Comparison of ENCODE assay signal across 16 cellular contexts in genomic region chr3:101857279-101857678, GRCh38. TPM values are rescaled to one million over a fixed set of nuclear protein-coding genes. Genes with fewer than 3 reads are reported as not detected.
DNase-seq lines count a peak whose midpoint lies in the region; ATAC-seq and TF ChIP-seq lines count a peak whose summit lies in the region.
"Had no signal": no experiment of that assay in that cellular context is flagged by ENCODE, and none has a peak within 500 bp of the region (broad histone marks: within the 10 kb centered on the region; RNA-seq: fewer than 3 reads in every experiment).

No MANE protein-coding gene starts in this region.

- WGBS in right cardiac atrium: 83% methylated on average over 8 of the region's 8 CpGs

- no peaks in the 10 kb centered on the region for H3K27me3 ChIP-seq in left ventricle myocardium inferior (ENCODE audit: low read depth)
- no peaks in the 10 kb centered on the region for H3K27me3 ChIP-seq in right cardiac atrium (ENCODE audit: control insufficient read depth, insufficient read depth)
- H3K27me3 ChIP-seq in lower lobe of right lung (ENCODE audit: low read depth): no peaks in the 10 kb centered on the region
- H3K27me3 ChIP-seq: brain microvascular endothelial cell, pancreas had no signal

- H3K4me3 ChIP-seq in left ventricle myocardium inferior: peak overlapping the region; percentile 5
- H3K4me3 ChIP-seq in right cardiac atrium (ENCODE audit: low read length): no peak overlapping the region
- H3K4me3 ChIP-seq in lower lobe of right lung: peak overlapping the region; percentile 2
- H3K4me3 ChIP-seq: lung, PC-9 had no signal

- H3K36me3 ChIP-seq in left ventricle myocardium inferior (peaks cover 100% of the 10 kb centered on the region), lower lobe of right lung (peaks cover 100% of the 10 kb centered on the region)

- H3K9me3 Mint-ChIP-seq in activated naive CD8-positive, alpha-beta T cell treated with anti-CD3 and anti-CD28 coated beads for 36 hours: peaks cover 1% of the 10 kb centered on the region
- H3K9me3 Mint-ChIP-seq in type B pancreatic cell: no peaks in the 10 kb centered on the region

- no peaks in the 10 kb centered on the region for H3K9me3 ChIP-seq in left ventricle myocardium inferior (replicated peaks)
- no peaks in the 10 kb centered on the region for H3K9me3 ChIP-seq in right cardiac atrium (ENCODE audit: control insufficient read depth, low read length)
- H3K9me3 ChIP-seq in lower lobe of right lung: no peaks in the 10 kb centered on the region
- H3K9me3 ChIP-seq: pancreas had no signal

- H3K27ac Mint-ChIP-seq in activated naive CD8-positive, alpha-beta T cell treated with anti-CD3 and anti-CD28 coated beads for 36 hours: peak overlapping the region; percentile 25
- H3K27ac Mint-ChIP-seq in type B pancreatic cell: peak overlapping the region; percentile 27

- DNase-seq in left ventricle myocardium inferior (no peak), right cardiac atrium (no peak), lower lobe of right lung (no peak), type B pancreatic cell (ENCODE audit: extremely low spot score, unreplicated experiment) (no peak), NCI-H2227 (lab: John Stamatoyannopoulos, UW; ENCODE audit: unreplicated experiment) (no peak), GM13976 (ENCODE audit: low spot score) (no peak), GDM1 (lab: John Stamatoyannopoulos, UW) (no peak)
- no peak for DNase-seq in activated naive CD8-positive, alpha-beta T cell treated with anti-CD3 and anti-CD28 coated beads for 36 hours
- DNase-seq: activated CD8-positive, alpha-beta memory T cell treated with anti-CD3 and anti-CD28 coated beads, Interleukin-2, amount 50 U/mL, for 48 hours; AML-193; brain microvascular endothelial cell; NCI-H1105 treated with DMSO at 0.1 percent for 48 hours; NCI-H446 treated with DMSO at 0.1 percent for 48 hours; pancreas; PC-9 had no signal

- H3K36me3 Mint-ChIP-seq in activated naive CD8-positive, alpha-beta T cell treated with anti-CD3 and anti-CD28 coated beads for 36 hours: peaks cover 92% of the 10 kb centered on the region
- peaks cover 80% of the 10 kb centered on the region for H3K36me3 Mint-ChIP-seq in type B pancreatic cell

- H3K4me1 ChIP-seq in left ventricle myocardium inferior (peaks cover 44% of the 10 kb centered on the region), right cardiac atrium (ENCODE audit: control insufficient read depth, insufficient read depth, low read length) (no peaks in the 10 kb centered on the region), lower lobe of right lung (peaks cover 64% of the 10 kb centered on the region)

- peaks cover 80% of the 10 kb centered on the region for H3K4me1 Mint-ChIP-seq in activated naive CD8-positive, alpha-beta T cell treated with anti-CD3 and anti-CD28 coated beads for 36 hours
- peaks cover 6% of the 10 kb centered on the region for H3K4me1 Mint-ChIP-seq in type B pancreatic cell (ENCODE audit: unreplicated experiment)

- intact Hi-C loops in left ventricle myocardium inferior (cut with micrococcal nuclease) (no loop called here), right cardiac atrium (cut with DNase I) (loop anchor here in 1 of 4 donors (10.0 kb wide), 1 partner anchor 52 kb away; no protein-coding TSS in a partner anchor), lower lobe of right lung (cut with DNase I) (no loop called here)

- no peaks in the 10 kb centered on the region for H3K27me3 Mint-ChIP-seq in activated naive CD8-positive, alpha-beta T cell treated with anti-CD3 and anti-CD28 coated beads for 36 hours
- no peaks in the 10 kb centered on the region for H3K27me3 Mint-ChIP-seq in type B pancreatic cell

- no peak overlapping the region for H3K4me3 Mint-ChIP-seq in activated naive CD8-positive, alpha-beta T cell treated with anti-CD3 and anti-CD28 coated beads for 36 hours
- peak overlapping the region; percentile 6 for H3K4me3 Mint-ChIP-seq in type B pancreatic cell

- ATAC-seq in right cardiac atrium: no peak
- no peak for ATAC-seq in lower lobe of right lung
- ATAC-seq: pancreas had no signal

- in situ Hi-C loops in GM13976 (cut with MboI; ENCODE audit: low sequenced_read_pairs, unreplicated experiment): no loop called here

- H3K27ac ChIP-seq in left ventricle myocardium inferior (replicated peaks) (peak overlapping the region; percentile 11), right cardiac atrium (ENCODE audit: low read length) (no peak overlapping the region), lower lobe of right lung (no peak overlapping the region)
- H3K27ac ChIP-seq: brain microvascular endothelial cell, PC-9 had no signal

- TF ChIP-seq CTCF in left ventricle myocardium inferior (IDR thresholded peaks at IDR 0.05; ENCODE audit: borderline replicate concordance) (no peak), lower lobe of right lung (IDR thresholded peaks at IDR 0.05) (no peak), type B pancreatic cell (conservative IDR thresholded peaks at IDR 0.05) (no peak), GM13976 (IDR thresholded peaks at IDR 0.05; ENCODE audit: borderline replicate concordance, control extremely low read depth, extremely low read depth, insufficient read depth, missing control alignments) (no peak)

RNA-seq across cellular contexts. Expression of gene NFKBIZ, which starts 8.0 kb away (rescaled TPM):
- 15.0 TPM for total RNA-seq in left ventricle myocardium inferior
- total RNA-seq in right cardiac atrium: 10 to 100 TPM; 14.2 to 28.4 (median 20.7) TPM
- polyA plus RNA-seq in right cardiac atrium: 9.5 TPM
- total RNA-seq in activated naive CD8-positive, alpha-beta T cell treated with anti-CD3 and anti-CD28 coated beads for 36 hours: 10 to 100 TPM; 57.7 to 58.8 TPM
- total RNA-seq in lower lobe of right lung: 76.2 TPM
- total RNA-seq in type B pancreatic cell (ENCODE audit: low replicate concordance): 54.1 and 87.6 TPM in 2 replicates
